ENCODE assay signal across 8 cellular contexts in the genomic region with DNA sequence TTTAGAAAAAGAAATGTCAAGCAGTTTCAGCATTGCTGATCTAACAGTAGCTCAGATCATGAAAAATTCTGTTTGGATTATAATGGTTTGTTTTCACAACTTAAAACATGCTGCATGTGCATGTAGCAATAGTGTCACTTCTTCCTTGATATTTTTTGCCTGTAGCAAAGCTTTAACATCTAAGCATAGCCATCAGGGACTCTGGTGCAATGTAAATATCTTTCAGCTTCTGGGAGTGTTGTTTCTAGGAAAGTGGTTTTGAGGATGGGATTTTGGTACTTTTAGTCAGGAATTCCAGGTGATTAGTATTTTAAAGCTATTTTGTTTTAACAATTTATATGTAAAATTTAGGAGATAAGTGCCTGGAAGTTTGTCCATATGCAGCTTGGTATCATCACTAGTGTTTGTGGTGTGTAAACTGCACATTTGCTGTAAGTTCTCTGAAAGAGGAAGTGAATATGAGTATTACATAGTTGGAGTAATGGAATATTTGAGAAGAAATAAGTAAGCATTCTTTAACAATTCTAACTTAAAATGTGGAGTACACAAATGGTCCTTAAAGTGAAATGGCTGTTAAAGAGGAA. TPM values are rescaled to one million over a fixed set of nuclear protein-coding genes. Genes with fewer than 3 reads are reported as not detected.
A peak's percentile ranks its signal among the peaks of the same experiment; 100 is the strongest.
DNase-seq lines count a peak whose midpoint lies in the region; ATAC-seq and TF ChIP-seq lines count a peak whose summit lies in the region.

No MANE protein-coding gene starts in this region.

- no peaks in the 10 kb centered on the region for H3K9me3 Mint-ChIP-seq in stimulated activated effector memory CD8-positive, alpha-beta T cell treated with anti-CD3 and anti-CD28 coated beads, Interleukin-12 subunit alpha, Interleukin-12 subunit beta, amount 100 ng/mL, for 72 hours

- peaks cover 44% of the 10 kb centered on the region for H3K36me3 Mint-ChIP-seq in stimulated activated effector memory CD8-positive, alpha-beta T cell treated with anti-CD3 and anti-CD28 coated beads, Interleukin-12 subunit alpha, Interleukin-12 subunit beta, amount 100 ng/mL, for 72 hours

- peak overlapping the region; percentile 94 for H3K4me3 Mint-ChIP-seq in stimulated activated effector memory CD8-positive, alpha-beta T cell treated with anti-CD3 and anti-CD28 coated beads, Interleukin-12 subunit alpha, Interleukin-12 subunit beta, amount 100 ng/mL, for 72 hours

- DNase-seq in SIG-M5 treated with dmso at 0.1 percent for 504 hours (lab: John Stamatoyannopoulos, UW; ENCODE audit: unreplicated experiment), result peak; percentile 61
- no peak for DNase-seq in SIG-M5 (lab: John Stamatoyannopoulos, UW)
- peak; percentile 30 for DNase-seq in SW480 (ENCODE audit: low spot score)
- DNase-seq in fibroblast of villous mesenchyme (ENCODE audit: low read depth), result peak; percentile 18
- DNase-seq in stimulated activated effector memory CD8-positive, alpha-beta T cell treated with anti-CD3 and anti-CD28 coated beads, Interleukin-12 subunit alpha, Interleukin-12 subunit beta, amount 100 ng/mL, for 72 hours (ENCODE audit: low spot score in 2 of 2), result no peak

- peak overlapping the region; percentile 73 for H3K4me3 ChIP-seq in fibroblast of villous mesenchyme (ENCODE audit: low read depth, low read length)

- TF ChIP-seq CTCF in fibroblast of villous mesenchyme (IDR thresholded peaks at IDR 0.05; ENCODE audit: insufficient read depth, low read depth, low read length), result no peak

- peaks cover 70% of the 10 kb centered on the region for H3K4me1 Mint-ChIP-seq in stimulated activated effector memory CD8-positive, alpha-beta T cell treated with anti-CD3 and anti-CD28 coated beads, Interleukin-12 subunit alpha, Interleukin-12 subunit beta, amount 100 ng/mL, for 72 hours

- ATAC-seq in stimulated activated effector memory CD8-positive, alpha-beta T cell treated with anti-CD3 and anti-CD28 coated beads, Interleukin-12 subunit alpha, Interleukin-12 subunit beta, amount 100 ng/mL, for 72 hours, result no peak
- ATAC-seq in HG02642 (IDR thresholded peaks at IDR 0.05; ENCODE audit: poor library complexity, unreplicated experiment) (no peak), GM21576 (IDR thresholded peaks at IDR 0.05; ENCODE audit: unreplicated experiment) (no peak), HG03095 (IDR thresholded peaks at IDR 0.05; ENCODE audit: unreplicated experiment) (no peak)

- peak overlapping the region; percentile 96 for H3K27ac Mint-ChIP-seq in stimulated activated effector memory CD8-positive, alpha-beta T cell treated with anti-CD3 and anti-CD28 coated beads, Interleukin-12 subunit alpha, Interleukin-12 subunit beta, amount 100 ng/mL, for 72 hours

RNA-seq across cellular contexts. Expression of gene RSBN1L, which starts 1.9 kb away (rescaled TPM):
- total RNA-seq in fibroblast of villous mesenchyme, result 20.6 and 25.0 TPM in 2 replicates

Comparison
In these comparisons a context has a peak if more than half of its experiments do, and no peak if none do; other contexts are left out.
1. DNase-seq: peak in SIG-M5 treated with dmso at 0.1 percent for 504 hours (single experiment), SW480 (single experiment) and fibroblast of villous mesenchyme (single experiment); none in SIG-M5 (single experiment) and stimulated activated effector memory CD8-positive, alpha-beta T cell treated with anti-CD3 and anti-CD28 coated beads, Interleukin-12 subunit alpha, Interleukin-12 subunit beta, amount 100 ng/mL, for 72 hours (0 of 2).